Comparison of ENCODE assay signal across 12 cellular contexts in genomic region chr6:14875678-14876063, GRCh38.
DNase-seq lines count a peak whose midpoint lies in the region; ATAC-seq and TF ChIP-seq lines count a peak whose summit lies in the region.
"Had no signal": no experiment of that assay in that cellular context is flagged by ENCODE, and none has a peak within 500 bp of the region (broad histone marks: within the 10 kb centered on the region; RNA-seq: fewer than 3 reads in every experiment).

No MANE protein-coding gene starts in this region.

- peak overlapping the region; percentile 96 to 98 for H3K27ac Mint-ChIP-seq in stimulated activated naive CD8-positive, alpha-beta T cell treated with anti-CD3 and anti-CD28 coated beads, Interleukin-15, amount 100 ng/mL, for 72 hours

- ATAC-seq in HG02610 (IDR thresholded peaks at IDR 0.05; ENCODE audit: unreplicated experiment) (peak; percentile 60), HG03575 (IDR thresholded peaks at IDR 0.05; ENCODE audit: extremely low read depth, insufficient number of reproducible peaks, low FRiP score, unreplicated experiment) (peak; percentile 44), GM18519 (IDR thresholded peaks at IDR 0.05; ENCODE audit: low FRiP score, unreplicated experiment) (no peak), lower lobe of right lung (no peak)
- ATAC-seq in stimulated activated naive CD8-positive, alpha-beta T cell treated with anti-CD3 and anti-CD28 coated beads, Interleukin-15, amount 100 ng/mL, for 72 hours, result peak; percentile 85

- no peak overlapping the region for H3K27ac ChIP-seq in vagina
- H3K27ac ChIP-seq in lower lobe of right lung, result no peak overlapping the region

- H3K36me3 ChIP-seq in vagina (no peaks in the 10 kb centered on the region), lower lobe of right lung (no peaks in the 10 kb centered on the region)

- peak; percentile 8 for DNase-seq in stimulated activated naive CD4-positive, alpha-beta T cell treated with Interleukin-2 at 50 U/mL for 16 hours (lab: John Stamatoyannopoulos, UW)
- DNase-seq in stimulated activated naive CD4-positive, alpha-beta T cell (lab: John Stamatoyannopoulos, UW), result no peak
- peak; percentile 34 to 67 for DNase-seq in stimulated activated naive CD8-positive, alpha-beta T cell treated with anti-CD3 and anti-CD28 coated beads, Interleukin-15, amount 100 ng/mL, for 72 hours
- DNase-seq in vagina (ENCODE audit: extremely low spot score in 2 of 2) (no peak), lower lobe of right lung (no peak)
- DNase-seq: KG1, midbrain, NCI-H526, T1000 had no signal

- intact Hi-C loops in vagina (cut with DNase I) (no loop called here), lower lobe of right lung (cut with DNase I) (no loop called here)

- peak overlapping the region; percentile 29 to 46 for H3K4me3 Mint-ChIP-seq in stimulated activated naive CD8-positive, alpha-beta T cell treated with anti-CD3 and anti-CD28 coated beads, Interleukin-15, amount 100 ng/mL, for 72 hours

- H3K27me3 ChIP-seq in vagina (no peaks in the 10 kb centered on the region), lower lobe of right lung (ENCODE audit: low read depth) (no peaks in the 10 kb centered on the region)

- no peaks in the 10 kb centered on the region for H3K27me3 Mint-ChIP-seq in stimulated activated naive CD8-positive, alpha-beta T cell treated with anti-CD3 and anti-CD28 coated beads, Interleukin-15, amount 100 ng/mL, for 72 hours

- H3K4me3 ChIP-seq in vagina, result no peak overlapping the region
- H3K4me3 ChIP-seq in lower lobe of right lung, result no peak overlapping the region

- no peaks in the 10 kb centered on the region for H3K9me3 Mint-ChIP-seq in stimulated activated naive CD8-positive, alpha-beta T cell treated with anti-CD3 and anti-CD28 coated beads, Interleukin-15, amount 100 ng/mL, for 72 hours

- H3K4me1 Mint-ChIP-seq in stimulated activated naive CD8-positive, alpha-beta T cell treated with anti-CD3 and anti-CD28 coated beads, Interleukin-15, amount 100 ng/mL, for 72 hours, result peaks cover 89% of the 10 kb centered on the region

- TF ChIP-seq CTCF in vagina (IDR thresholded peaks at IDR 0.05) (no peak), lower lobe of right lung (IDR thresholded peaks at IDR 0.05) (no peak)

- H3K9me3 ChIP-seq in vagina (no peaks in the 10 kb centered on the region), lower lobe of right lung (no peaks in the 10 kb centered on the region)

- H3K4me1 ChIP-seq in vagina (peaks cover 7% of the 10 kb centered on the region), lower lobe of right lung (peaks cover 17% of the 10 kb centered on the region)

- TF ChIP-seq POLR2A in vagina (IDR thresholded peaks at IDR 0.05), result no peak

Comparison
In these comparisons a context has a peak if more than half of its experiments do, and no peak if none do; other contexts are left out.
1. DNase-seq: peak in stimulated activated naive CD4-positive, alpha-beta T cell treated with Interleukin-2 at 50 U/mL for 16 hours (single experiment) and stimulated activated naive CD8-positive, alpha-beta T cell treated with anti-CD3 and anti-CD28 coated beads, Interleukin-15, amount 100 ng/mL, for 72 hours (2 of 2); none in stimulated activated naive CD4-positive, alpha-beta T cell (0 of 6), vagina (0 of 2) and lower lobe of right lung (single experiment).
2. ATAC-seq: peak in HG02610 (single experiment), HG03575 (single experiment) and stimulated activated naive CD8-positive, alpha-beta T cell treated with anti-CD3 and anti-CD28 coated beads, Interleukin-15, amount 100 ng/mL, for 72 hours (single experiment); none in GM18519 (single experiment) and lower lobe of right lung (0 of 2).